1 cellular context compared by ENCODE assay signal in the genomic region with DNA sequence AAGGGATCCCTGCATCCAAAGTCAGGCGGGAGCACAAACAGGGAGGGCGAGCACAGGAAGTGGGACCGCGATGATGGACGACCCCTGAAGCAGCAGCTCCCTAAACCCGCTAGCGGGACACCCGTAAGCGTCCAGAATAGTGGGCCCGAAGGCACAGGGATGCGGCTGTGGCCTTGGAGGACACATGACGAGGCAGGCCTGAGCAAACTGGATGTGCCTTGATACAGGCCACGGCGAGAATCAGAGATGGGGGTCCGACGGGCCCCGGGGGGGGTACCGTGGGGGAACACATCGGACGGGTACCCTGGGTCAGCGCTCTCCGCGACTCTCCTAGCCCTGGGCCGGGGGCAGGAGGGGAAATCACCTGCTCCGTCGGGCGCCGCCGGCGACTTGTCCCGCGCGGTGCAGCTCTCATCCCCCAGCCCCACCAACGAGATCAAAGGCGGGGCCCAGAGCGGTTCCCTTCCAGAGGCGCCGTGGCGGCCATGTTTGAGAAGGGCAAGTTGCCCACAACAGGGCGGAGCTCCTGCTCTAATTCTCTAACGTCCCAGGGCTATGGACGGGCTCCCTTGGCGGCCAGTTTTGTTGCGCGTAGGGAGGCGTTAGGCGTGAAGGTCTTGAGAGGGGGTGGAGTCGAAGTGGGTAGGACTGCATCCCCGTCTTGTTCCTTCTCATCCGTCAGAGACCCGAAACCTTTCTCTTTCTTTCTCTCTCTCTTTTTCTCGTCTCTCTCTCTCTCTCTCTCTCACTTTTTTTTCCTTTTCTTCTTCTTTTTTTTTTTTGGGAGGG.
TF ChIP-seq lines count a peak whose summit lies in the region.

A gene with protein sequence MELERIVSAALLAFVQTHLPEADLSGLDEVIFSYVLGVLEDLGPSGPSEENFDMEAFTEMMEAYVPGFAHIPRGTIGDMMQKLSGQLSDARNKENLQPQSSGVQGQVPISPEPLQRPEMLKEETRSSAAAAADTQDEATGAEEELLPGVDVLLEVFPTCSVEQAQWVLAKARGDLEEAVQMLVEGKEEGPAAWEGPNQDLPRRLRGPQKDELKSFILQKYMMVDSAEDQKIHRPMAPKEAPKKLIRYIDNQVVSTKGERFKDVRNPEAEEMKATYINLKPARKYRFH (minus strand): TSS at position 413 of the 789 bp plus-strand sequence. CDS start 7,386 bp downstream, outside the sequence.

TF ChIP-seq in HEK293, 187 proteins besides CTCF, POLR2A, EP300 and RAD21 (continued from another document and continues in another):
- TF ChIP-seq PRDM2 (tag by site-specific recombination; IDR thresholded peaks at IDR 0.05; ENCODE audit: borderline replicate concordance) = no peak
- TF ChIP-seq ZNF658 (tag by site-specific recombination; IDR thresholded peaks at IDR 0.05) = no peak
- TF ChIP-seq KLF1 (tag by site-specific recombination; IDR thresholded peaks at IDR 0.05) = peak; percentile 83
- TF ChIP-seq ZNF561 (tag by site-specific recombination; IDR thresholded peaks at IDR 0.05; ENCODE audit: borderline replicate concordance) = peak; percentile 98
- peak; percentile 70 for TF ChIP-seq KLF9 (tag by site-specific recombination; IDR thresholded peaks at IDR 0.05; ENCODE audit: low read depth)
- TF ChIP-seq INSM2 (tag by site-specific recombination; IDR thresholded peaks at IDR 0.05) = no peak
- TF ChIP-seq ZNF660 (tag by site-specific recombination; IDR thresholded peaks at IDR 0.05) = peak; percentile 93
- TF ChIP-seq KLF7 (tag by site-specific recombination; IDR thresholded peaks at IDR 0.05; ENCODE audit: borderline replicate concordance) = 0 out of 2 replicates have a peak, but pooled peaks have one; percentile 40
- TF ChIP-seq, protein P1, sequence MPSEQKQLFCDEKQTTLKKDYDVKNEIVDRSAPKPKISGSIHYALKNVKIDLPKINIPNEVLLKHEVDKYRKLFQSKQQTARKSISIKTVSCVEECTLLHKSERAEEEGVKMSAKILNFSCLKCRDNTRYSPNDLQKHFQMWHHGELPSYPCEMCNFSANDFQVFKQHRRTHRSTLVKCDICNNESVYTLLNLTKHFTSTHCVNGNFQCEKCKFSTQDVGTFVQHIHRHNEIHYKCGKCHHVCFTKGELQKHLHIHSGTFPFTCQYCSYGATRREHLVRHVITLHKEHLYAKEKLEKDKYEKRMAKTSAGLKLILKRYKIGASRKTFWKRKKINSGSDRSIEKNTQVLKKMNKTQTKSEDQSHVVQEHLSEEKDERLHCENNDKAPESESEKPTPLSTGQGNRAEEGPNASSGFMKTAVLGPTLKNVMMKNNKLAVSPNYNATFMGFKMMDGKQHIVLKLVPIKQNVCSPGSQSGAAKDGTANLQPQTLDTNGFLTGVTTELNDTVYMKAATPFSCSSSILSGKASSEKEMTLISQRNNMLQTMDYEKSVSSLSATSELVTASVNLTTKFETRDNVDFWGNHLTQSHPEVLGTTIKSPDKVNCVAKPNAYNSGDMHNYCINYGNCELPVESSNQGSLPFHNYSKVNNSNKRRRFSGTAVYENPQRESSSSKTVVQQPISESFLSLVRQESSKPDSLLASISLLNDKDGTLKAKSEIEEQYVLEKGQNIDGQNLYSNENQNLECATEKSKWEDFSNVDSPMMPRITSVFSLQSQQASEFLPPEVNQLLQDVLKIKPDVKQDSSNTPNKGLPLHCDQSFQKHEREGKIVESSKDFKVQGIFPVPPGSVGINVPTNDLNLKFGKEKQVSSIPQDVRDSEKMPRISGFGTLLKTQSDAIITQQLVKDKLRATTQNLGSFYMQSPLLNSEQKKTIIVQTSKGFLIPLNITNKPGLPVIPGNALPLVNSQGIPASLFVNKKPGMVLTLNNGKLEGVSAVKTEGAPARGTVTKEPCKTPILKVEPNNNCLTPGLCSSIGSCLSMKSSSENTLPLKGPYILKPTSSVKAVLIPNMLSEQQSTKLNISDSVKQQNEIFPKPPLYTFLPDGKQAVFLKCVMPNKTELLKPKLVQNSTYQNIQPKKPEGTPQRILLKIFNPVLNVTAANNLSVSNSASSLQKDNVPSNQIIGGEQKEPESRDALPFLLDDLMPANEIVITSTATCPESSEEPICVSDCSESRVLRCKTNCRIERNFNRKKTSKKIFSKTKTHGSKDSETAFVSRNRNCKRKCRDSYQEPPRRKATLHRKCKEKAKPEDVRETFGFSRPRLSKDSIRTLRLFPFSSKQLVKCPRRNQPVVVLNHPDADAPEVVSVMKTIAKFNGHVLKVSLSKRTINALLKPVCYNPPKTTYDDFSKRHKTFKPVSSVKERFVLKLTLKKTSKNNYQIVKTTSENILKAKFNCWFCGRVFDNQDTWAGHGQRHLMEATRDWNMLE (tag by site-specific recombination; conservative IDR thresholded peaks at IDR 0.05; ENCODE audit: low read depth) = peak; percentile 41
- peak; percentile 59 for TF ChIP-seq ZNF2 (tag by site-specific recombination; IDR thresholded peaks at IDR 0.05)
- TF ChIP-seq ZNF18 (tag by site-specific recombination; IDR thresholded peaks at IDR 0.05) = 0 out of 2 replicates have a peak, but pooled peaks have one; percentile 23
- no peak for TF ChIP-seq ZNF776 (tag by site-specific recombination; IDR thresholded peaks at IDR 0.05; ENCODE audit: borderline replicate concordance)
- TF ChIP-seq, protein P2, sequence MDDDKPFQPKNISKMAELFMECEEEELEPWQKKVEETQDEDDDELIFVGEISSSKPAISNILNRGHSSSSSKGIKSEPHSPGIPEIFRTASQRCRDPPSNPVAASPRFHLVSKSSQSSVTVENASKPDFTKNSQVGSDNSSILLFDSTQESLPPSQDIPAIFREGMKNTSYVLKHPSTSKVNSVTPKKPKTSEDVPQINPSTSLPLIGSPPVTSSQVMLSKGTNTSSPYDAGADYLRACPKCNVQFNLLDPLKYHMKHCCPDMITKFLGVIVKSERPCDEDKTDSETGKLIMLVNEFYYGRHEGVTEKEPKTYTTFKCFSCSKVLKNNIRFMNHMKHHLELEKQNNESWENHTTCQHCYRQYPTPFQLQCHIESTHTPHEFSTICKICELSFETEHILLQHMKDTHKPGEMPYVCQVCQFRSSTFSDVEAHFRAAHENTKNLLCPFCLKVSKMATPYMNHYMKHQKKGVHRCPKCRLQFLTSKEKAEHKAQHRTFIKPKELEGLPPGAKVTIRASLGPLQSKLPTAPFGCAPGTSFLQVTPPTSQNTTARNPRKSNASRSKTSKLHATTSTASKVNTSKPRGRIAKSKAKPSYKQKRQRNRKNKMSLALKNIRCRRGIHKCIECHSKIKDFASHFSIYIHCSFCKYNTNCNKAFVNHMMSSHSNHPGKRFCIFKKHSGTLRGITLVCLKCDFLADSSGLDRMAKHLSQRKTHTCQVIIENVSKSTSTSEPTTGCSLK (tag by site-specific recombination; IDR thresholded peaks at IDR 0.05) = no peak
- no peak for TF ChIP-seq ZNF266 (tag by site-specific recombination; IDR thresholded peaks at IDR 0.05; ENCODE audit: low read depth)
- no peak for TF ChIP-seq GLI4 (tag by site-specific recombination; IDR thresholded peaks at IDR 0.05)
- TF ChIP-seq ZBTB1 (tag by site-specific recombination; IDR thresholded peaks at IDR 0.05) = no peak
- TF ChIP-seq ZNF629 (tag by site-specific recombination; IDR thresholded peaks at IDR 0.05) = peak; percentile 83
- TF ChIP-seq, protein P3, sequence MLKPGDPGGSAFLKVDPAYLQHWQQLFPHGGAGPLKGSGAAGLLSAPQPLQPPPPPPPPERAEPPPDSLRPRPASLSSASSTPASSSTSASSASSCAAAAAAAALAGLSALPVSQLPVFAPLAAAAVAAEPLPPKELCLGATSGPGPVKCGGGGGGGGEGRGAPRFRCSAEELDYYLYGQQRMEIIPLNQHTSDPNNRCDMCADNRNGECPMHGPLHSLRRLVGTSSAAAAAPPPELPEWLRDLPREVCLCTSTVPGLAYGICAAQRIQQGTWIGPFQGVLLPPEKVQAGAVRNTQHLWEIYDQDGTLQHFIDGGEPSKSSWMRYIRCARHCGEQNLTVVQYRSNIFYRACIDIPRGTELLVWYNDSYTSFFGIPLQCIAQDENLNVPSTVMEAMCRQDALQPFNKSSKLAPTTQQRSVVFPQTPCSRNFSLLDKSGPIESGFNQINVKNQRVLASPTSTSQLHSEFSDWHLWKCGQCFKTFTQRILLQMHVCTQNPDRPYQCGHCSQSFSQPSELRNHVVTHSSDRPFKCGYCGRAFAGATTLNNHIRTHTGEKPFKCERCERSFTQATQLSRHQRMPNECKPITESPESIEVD (tag by site-specific recombination; IDR thresholded peaks at IDR 0.05) = no peak
- peak; percentile 78; the same call in 1 of the 2 replicates for TF ChIP-seq ZSCAN5A (tag by site-specific recombination; IDR thresholded peaks at IDR 0.05)
- no peak for TF ChIP-seq ZNF488 (tag by site-specific recombination; IDR thresholded peaks at IDR 0.05)
- TF ChIP-seq HOXC10 (CRISPR knock-in tag; IDR thresholded peaks at IDR 0.05) = no peak
- no peak for TF ChIP-seq ZNF138 (tag by site-specific recombination; IDR thresholded peaks at IDR 0.05; ENCODE audit: borderline replicate concordance)
- peak; percentile 90 for TF ChIP-seq ZNF501 (tag by site-specific recombination; IDR thresholded peaks at IDR 0.05)
